Comparison of ENCODE assay signal across 1 cellular context in genomic region chr11:35359321-35360058, GRCh38.
TF ChIP-seq lines count a peak whose summit lies in the region.

No MANE protein-coding gene starts in this region.

TF ChIP-seq in HepG2, 621 proteins besides CTCF, POLR2A, EP300 and RAD21 (continued from another document):
- TF ChIP-seq PRDM10 (CRISPR knock-in tag; IDR thresholded peaks at IDR 0.05; ENCODE audit: low read depth) (0 out of 2 replicates have a peak, but pooled peaks have one; percentile 1), HNF4G (IDR thresholded peaks at IDR 0.05; ENCODE audit: borderline replicate concordance, low read depth, low read length) (0 out of 2 replicates have a peak, but pooled peaks have one; percentile 48), HNF4G (CRISPR knock-in tag; IDR thresholded peaks at IDR 0.05; ENCODE audit: borderline replicate concordance, low read depth) (0 out of 2 replicates have a peak, but pooled peaks have one; percentile 10), SOX5 (CRISPR knock-in tag; IDR thresholded peaks at IDR 0.05; ENCODE audit: borderline replicate concordance) (peak; percentile 64; the same call in 1 of the 2 replicates), NFIB (CRISPR knock-in tag; IDR thresholded peaks at IDR 0.05; ENCODE audit: borderline replicate concordance) (no peak), MBD4 (IDR thresholded peaks at IDR 0.05; ENCODE audit: borderline replicate concordance, low read length) (peak; percentile 96), TBL1XR1 (IDR thresholded peaks at IDR 0.05; ENCODE audit: borderline replicate concordance, low read length, partially characterized antibody) (peak; percentile 43), SOX6 (IDR thresholded peaks at IDR 0.05) (no peak), SOX6 (CRISPR knock-in tag; IDR thresholded peaks at IDR 0.05) (peak; percentile 32), RNF219 (CRISPR knock-in tag; IDR thresholded peaks at IDR 0.05) (0 out of 2 replicates have a peak, but pooled peaks have one; percentile 25), GATAD2A (CRISPR knock-in tag; IDR thresholded peaks at IDR 0.05) (peak; percentile 80), IKZF5 (CRISPR knock-in tag; IDR thresholded peaks at IDR 0.05) (0 out of 2 replicates have a peak, but pooled peaks have one; percentile 5), NR2F6 (IDR thresholded peaks at IDR 0.05) (peak; percentile 76), NR2F6 (CRISPR knock-in tag; IDR thresholded peaks at IDR 0.05) (peak; percentile 81), FOXA3 (CRISPR knock-in tag; IDR thresholded peaks at IDR 0.05) (peak; percentile 80), HMG20A (CRISPR knock-in tag; IDR thresholded peaks at IDR 0.05; ENCODE audit: borderline replicate concordance) (peak; percentile 80), SALL1 (CRISPR knock-in tag; IDR thresholded peaks at IDR 0.05) (peak; percentile 36; the same call in 1 of the 2 replicates), CEBPG (CRISPR knock-in tag; IDR thresholded peaks at IDR 0.05) (peak; percentile 76), ONECUT2 (CRISPR knock-in tag; IDR thresholded peaks at IDR 0.05) (peak; percentile 78), FOXP1 (IDR thresholded peaks at IDR 0.05) (no peak), FOXP1 (CRISPR knock-in tag; IDR thresholded peaks at IDR 0.05) (peak; percentile 78), MIXL1 (CRISPR knock-in tag; IDR thresholded peaks at IDR 0.05) (peak; percentile 82), LCORL (IDR thresholded peaks at IDR 0.05) (peak; percentile 77; the same call in 1 of the 2 replicates), LCORL (CRISPR knock-in tag; IDR thresholded peaks at IDR 0.05) (no peak), ISL2 (CRISPR knock-in tag; IDR thresholded peaks at IDR 0.05) (peak; percentile 62; the same call in 1 of the 2 replicates), ARID2 (CRISPR knock-in tag; IDR thresholded peaks at IDR 0.05; ENCODE audit: borderline replicate concordance) (no peak), NCOA2 (CRISPR knock-in tag; IDR thresholded peaks at IDR 0.05) (peak; percentile 85), ZNF251 (CRISPR knock-in tag; IDR thresholded peaks at IDR 0.05) (no peak), MIER3 (CRISPR knock-in tag; IDR thresholded peaks at IDR 0.05; ENCODE audit: borderline replicate concordance) (0 out of 2 replicates have a peak, but pooled peaks have one; percentile 25), ZNF343 (CRISPR knock-in tag; IDR thresholded peaks at IDR 0.05) (0 out of 2 replicates have a peak, but pooled peaks have one; percentile 6), RCOR2 (CRISPR knock-in tag; IDR thresholded peaks at IDR 0.05) (peak; percentile 47; the same call in 1 of the 2 replicates), SAP130 (CRISPR knock-in tag; IDR thresholded peaks at IDR 0.05; ENCODE audit: low read depth) (peak; percentile 75), PPARG (CRISPR knock-in tag; conservative IDR thresholded peaks at IDR 0.05) (peak; percentile 67; the same call in 1 of the 2 replicates), HMGXB3 (CRISPR knock-in tag; IDR thresholded peaks at IDR 0.05; ENCODE audit: borderline replicate concordance) (0 out of 2 replicates have a peak, but pooled peaks have one; percentile 11), POLR2AphosphoS2 (IDR thresholded peaks at IDR 0.05; ENCODE audit: low read depth, low read length) (peak; percentile 45; the same call in 1 of the 2 replicates), EEA1 (CRISPR knock-in tag; IDR thresholded peaks at IDR 0.05; ENCODE audit: borderline replicate concordance) (no peak), HDAC1 (CRISPR knock-in tag; IDR thresholded peaks at IDR 0.05) (peak; percentile 34), TCF7 (IDR thresholded peaks at IDR 0.05; ENCODE audit: low read depth) (peak; percentile 84), TGIF2 (CRISPR knock-in tag; IDR thresholded peaks at IDR 0.05) (0 out of 2 replicates have a peak, but pooled peaks have one; percentile 52), ZNF512 (CRISPR knock-in tag; IDR thresholded peaks at IDR 0.05) (no peak), TFAP4 (IDR thresholded peaks at IDR 0.05; ENCODE audit: borderline replicate concordance, low read depth) (peak; percentile 76; the same call in 1 of the 2 replicates), HDAC2 (CRISPR knock-in tag; IDR thresholded peaks at IDR 0.05) (peak; percentile 71), SOX13 (IDR thresholded peaks at IDR 0.05) (no peak), SOX13 (CRISPR knock-in tag; conservative IDR thresholded peaks at IDR 0.05 in 1 of 2, IDR thresholded peaks at IDR 0.05 in 1 of 2) (peak in 1 of 2 experiments; percentile 86; a peak in 2 of 4 replicates), THAP11 (CRISPR knock-in tag; IDR thresholded peaks at IDR 0.05) (0 out of 2 replicates have a peak, but pooled peaks have one; percentile 3), RXRB (CRISPR knock-in tag; IDR thresholded peaks at IDR 0.05; ENCODE audit: borderline replicate concordance) (peak; percentile 88), FOXJ3 (CRISPR knock-in tag; IDR thresholded peaks at IDR 0.05; ENCODE audit: borderline replicate concordance) (peak; percentile 60; the same call in 1 of the 2 replicates), MAFK (conservative IDR thresholded peaks at IDR 0.05 in 1 of 2, IDR thresholded peaks at IDR 0.05 in 1 of 2; ENCODE audit: low read length in 2 of 2) (no peak), NR2F2 (IDR thresholded peaks at IDR 0.05; ENCODE audit: borderline replicate concordance, low read depth) (0 out of 2 replicates have a peak, but pooled peaks have one; percentile 61), ZNF644 (CRISPR knock-in tag; IDR thresholded peaks at IDR 0.05; ENCODE audit: low read depth) (0 out of 2 replicates have a peak, but pooled peaks have one; percentile 45), ESRRA (CRISPR knock-in tag; IDR thresholded peaks at IDR 0.05; ENCODE audit: low read depth) (peak; percentile 72), TMF1 (CRISPR knock-in tag; IDR thresholded peaks at IDR 0.05; ENCODE audit: low read depth) (no peak), ZNF468 (CRISPR knock-in tag; IDR thresholded peaks at IDR 0.05) (no peak), BCL6 (CRISPR knock-in tag; IDR thresholded peaks at IDR 0.05) (peak; percentile 76), RARA (CRISPR knock-in tag; IDR thresholded peaks at IDR 0.05) (peak; percentile 90), TOPORS (CRISPR knock-in tag; IDR thresholded peaks at IDR 0.05) (no peak), ZSCAN30 (CRISPR knock-in tag; IDR thresholded peaks at IDR 0.05) (no peak), ZNF547 (CRISPR knock-in tag; IDR thresholded peaks at IDR 0.05) (0 out of 2 replicates have a peak, but pooled peaks have one; percentile 46), HNF4A (CRISPR knock-in tag; IDR thresholded peaks at IDR 0.05) (peak; percentile 81), U2AF2 (IDR thresholded peaks at IDR 0.05; ENCODE audit: low read depth, low read length) (no peak)
